Comparison of ENCODE assay signal across 17 cellular contexts in the genomic region with DNA sequence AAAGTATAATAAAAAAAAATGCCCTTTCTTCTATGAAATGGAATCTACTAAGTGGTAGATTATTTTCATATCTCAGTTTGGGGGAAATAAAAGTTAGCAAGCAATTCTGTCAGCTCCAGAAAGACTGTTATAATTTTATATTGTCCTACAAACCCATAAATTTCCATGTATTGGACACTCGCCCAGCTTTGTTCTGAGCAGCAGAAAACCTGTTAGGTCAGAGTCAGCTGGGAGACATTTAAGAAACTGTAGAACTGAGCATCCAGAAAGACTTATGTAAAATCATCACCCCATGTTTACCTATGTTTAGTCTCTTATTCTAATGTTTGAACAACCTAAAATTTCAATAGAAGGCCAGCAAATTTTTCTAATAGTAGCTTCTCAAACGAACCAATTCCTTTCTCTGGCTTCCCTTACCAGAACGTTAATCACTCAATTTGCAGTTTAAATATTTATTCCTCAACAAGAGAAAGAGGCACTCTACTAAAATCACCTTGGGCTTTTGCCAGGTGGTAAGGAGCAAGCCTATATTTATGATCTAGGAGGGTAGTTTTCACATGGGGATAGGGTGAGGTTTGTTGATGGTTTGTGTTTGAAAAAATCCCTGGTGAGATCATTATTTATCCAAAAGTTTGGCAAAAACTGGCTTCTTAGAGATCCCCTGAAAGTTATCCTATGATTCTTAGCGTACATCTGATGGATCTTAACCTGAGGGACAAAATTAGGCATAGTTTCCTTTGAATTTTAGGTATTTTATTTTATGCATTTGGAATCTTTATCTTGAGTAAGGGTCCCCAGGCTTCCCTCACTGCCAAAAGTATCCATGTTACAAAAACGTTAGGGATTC. TPM values are rescaled to one million over a fixed set of nuclear protein-coding genes. Genes with fewer than 3 reads are reported as not detected.
DNase-seq lines count a peak whose midpoint lies in the region; ATAC-seq, FAIRE-seq and TF ChIP-seq lines count a peak whose summit lies in the region.
"Had no signal": no experiment of that assay in that cellular context is flagged by ENCODE, and none has a peak within 500 bp of the region (broad histone marks: within the 10 kb centered on the region; RNA-seq: fewer than 3 reads in every experiment).

No MANE protein-coding gene starts in this region.

- no TSS peak for BruUV-seq in IMR-90 (replicated peaks; lab: Mats Ljungman, UMichigan)

- CTCF ChIA-PET in IMR-90 (lab: Yijun Ruan, JAX), result interaction anchor here (0.8 kb wide), 1 partner anchor 11 kb away, joined by 3 read pairs; no protein-coding TSS in a partner anchor

- no peaks in the 10 kb centered on the region for H3K27me3 ChIP-seq in IMR-90 (ENCODE audit: control insufficient read depth, insufficient read depth, low read length)
- no peaks in the 10 kb centered on the region for H3K27me3 ChIP-seq in skeletal muscle tissue (ENCODE audit: control insufficient read depth in 3 of 3, insufficient read depth in 3 of 3, low read length in 3 of 3)
- H3K27me3 ChIP-seq in osteoblast (ENCODE audit: insufficient read depth, low read length), result no peaks in the 10 kb centered on the region
- H3K27me3 ChIP-seq: BLaER1 had no signal

- H3K4me2 ChIP-seq in IMR-90 (ENCODE audit: low read depth, low read length) (no peak overlapping the region), osteoblast (ENCODE audit: insufficient read depth, low read length) (no peak overlapping the region)
- H3K4me2 ChIP-seq: BLaER1, SK-N-SH had no signal

- dilution Hi-C loops in IMR-90 (cut with HindIII; ENCODE audit: low sequenced_read_pairs, unreplicated experiment), result no loop called here

- TF ChIP-seq CTCF in IMR-90 (conservative IDR thresholded peaks at IDR 0.05; ENCODE audit: low read depth, low read length), result no peak
- no peak for TF ChIP-seq CTCF in osteoblast (IDR thresholded peaks at IDR 0.05; ENCODE audit: extremely low read depth, low read depth, low read length)

- no peak overlapping the region for H3K4me3 ChIP-seq in IMR-90 (ENCODE audit: insufficient read depth, low read depth, low read length)
- no peak overlapping the region for H3K4me3 ChIP-seq in skeletal muscle tissue (ENCODE audit: low read length in 3 of 3)
- no peak overlapping the region for H3K4me3 ChIP-seq in osteoblast (ENCODE audit: insufficient read depth, low read length)
- H3K4me3 ChIP-seq: BLaER1, HAP-1, K562 had no signal

- TF ChIP-seq POLR2A in IMR-90 (IDR thresholded peaks at IDR 0.05; ENCODE audit: low read depth, low read length), result no peak

- H4K91ac ChIP-seq in IMR-90 (ENCODE audit: insufficient read depth, low read depth, low read length), result peak overlapping the region; percentile 13; the same call in 1 of the 2 replicates

- peaks cover 66% of the 10 kb centered on the region for H3K79me2 ChIP-seq in osteoblast (ENCODE audit: insufficient read depth, low read length)

- peak overlapping the region in 1 of 2 experiments; percentile 83; a peak in 1 of 4 replicates for H4K8ac ChIP-seq in IMR-90 (ENCODE audit: low read depth in 2 of 2, low read length in 2 of 2)

- no peak overlapping the region for H2AK9ac ChIP-seq in IMR-90 (replicated peaks; ENCODE audit: low read depth, low read length, poor library complexity)

- peak; percentile 14 for FAIRE-seq in colon (lab: Jason Lieb, UNC)
- FAIRE-seq: K562, TTC549 had no signal

- peak overlapping the region; percentile 76 for H2BK120ac ChIP-seq in IMR-90 (ENCODE audit: low read depth, low read length)

- H2BK20ac ChIP-seq in IMR-90 (ENCODE audit: low read depth, low read length), result no peak overlapping the region

- H3K9ac ChIP-seq in IMR-90 (ENCODE audit: low read depth, low read length), result no peak overlapping the region
- no peak overlapping the region for H3K9ac ChIP-seq in skeletal muscle tissue (ENCODE audit: low read depth in 1 of 3, low read length in 3 of 3)
- H3K9ac ChIP-seq: BLaER1, SK-N-SH had no signal

- H2AK5ac ChIP-seq in IMR-90 (ENCODE audit: low read depth, low read length), result peak overlapping the region; percentile 86; the same call in 1 of the 2 replicates

- H3K36me3 ChIP-seq in IMR-90 (ENCODE audit: control insufficient read depth, insufficient read depth, low read length) (peaks cover 37% of the 10 kb centered on the region), skeletal muscle tissue (ENCODE audit: control insufficient read depth in 3 of 3, insufficient read depth in 3 of 3, low read length in 3 of 3) (peaks cover 18 to 28% (median 28%) of the 10 kb centered on the region in 3 donors), osteoblast (ENCODE audit: insufficient read depth, low read length) (peaks cover 32% of the 10 kb centered on the region)

- intact Hi-C loops in IMR-90 (cut with micrococcal nuclease), result no loop called here

- TF ChIP-seq RAD21 in IMR-90 (IDR thresholded peaks at IDR 0.05; ENCODE audit: low read length), result no peak

- no peak overlapping the region for H3K56ac ChIP-seq in IMR-90 (ENCODE audit: extremely low read depth, insufficient read depth, low read length)

- POLR2A ChIA-PET in IMR-90 (lab: Charles Lee; ENCODE audit: unreplicated experiment), result interaction anchor here (0.6 kb wide), 1 partner anchor 985 kb away, joined by 3 read pairs; no protein-coding TSS in a partner anchor

- peaks cover 35% of the 10 kb centered on the region for H3K4me1 ChIP-seq in IMR-90 (ENCODE audit: control insufficient read depth, insufficient read depth, low read length)
- peaks cover 29 to 42% (median 39%) of the 10 kb centered on the region in 3 donors for H3K4me1 ChIP-seq in skeletal muscle tissue (ENCODE audit: control insufficient read depth in 3 of 3, insufficient read depth in 3 of 3, low read length in 3 of 3)
- H3K4me1 ChIP-seq in osteoblast (ENCODE audit: insufficient read depth, low read length), result peaks cover 12% of the 10 kb centered on the region
- H3K4me1 ChIP-seq: HAP-1 had no signal

- H4K5ac ChIP-seq in IMR-90 (ENCODE audit: low read depth, low read length), result peak overlapping the region; percentile 60; the same call in 1 of the 2 replicates

- H3K79me1 ChIP-seq in IMR-90 (ENCODE audit: low read depth in 1 of 2, low read length in 2 of 2), result peaks cover 47 to 77% of the 10 kb centered on the region in 2 experiments

- H4K20me1 ChIP-seq in IMR-90 (ENCODE audit: insufficient read depth, low read length), result peaks cover 11% of the 10 kb centered on the region
- H4K20me1 ChIP-seq in osteoblast (ENCODE audit: insufficient read depth, low read length), result peaks cover 15% of the 10 kb centered on the region

- ATAC-seq in IMR-90 (ENCODE audit: low read depth), result peak; percentile 8; the same call in 1 of the 2 replicates
- ATAC-seq: K562 had no signal

- peak overlapping the region; percentile 83; the same call in 1 of the 2 replicates for H3K14ac ChIP-seq in IMR-90 (replicated peaks; ENCODE audit: low read depth, low read length)

- H3K18ac ChIP-seq in IMR-90 (ENCODE audit: low read depth, low read length), result peak overlapping the region; percentile 82

- in situ Hi-C loops in IMR-90 (cut with MboI; ENCODE audit: low sequenced_read_pairs), result no loop called here

- H3K23ac ChIP-seq in IMR-90 (ENCODE audit: low read depth, low read length), result peak overlapping the region; percentile 18; the same call in 1 of the 2 replicates

- H3K4ac ChIP-seq in IMR-90 (ENCODE audit: low read depth, low read length), result peak overlapping the region; percentile 78

- WGBS in IMR-90 (ENCODE audit: extremely low coverage in 2 of 2, insufficient read length in 1 of 2), 2 experiments, result 0% methylated on average over 1 of the region's 5 CpGs; no CpG with 5 or more reads in 1 of the 2 experiments

- peak overlapping the region; percentile 6 for H2BK5ac ChIP-seq in IMR-90 (ENCODE audit: low read depth, low read length, poor library complexity, severe bottlenecking)

- H3K9me1 ChIP-seq in IMR-90 (ENCODE audit: insufficient read depth, low read length), result peaks cover 49% of the 10 kb centered on the region

- H2AFZ ChIP-seq in IMR-90 (replicated peaks; ENCODE audit: low read length, poor library complexity), result no peak overlapping the region
- no peak overlapping the region for H2AFZ ChIP-seq in osteoblast (ENCODE audit: low read length)

- H3K9me3 ChIP-seq in IMR-90 (ENCODE audit: control insufficient read depth, insufficient read depth, low read length) (no peaks in the 10 kb centered on the region), skeletal muscle tissue (ENCODE audit: control insufficient read depth in 3 of 3, low read length in 3 of 3) (no peaks in the 10 kb centered on the region), osteoblast (ENCODE audit: low read depth, low read length) (no peaks in the 10 kb centered on the region)
- H3K9me3 ChIP-seq: BLaER1, HAP-1, SK-N-SH had no signal

- H2BK15ac ChIP-seq in IMR-90 (ENCODE audit: low read depth, low read length), result peak overlapping the region; percentile 20; the same call in 1 of the 3 replicates

- no peak for DNase-seq in IMR-90
- DNase-seq in NCI-H2029 treated with DMSO at 0.1 percent for 48 hours (lab: John Stamatoyannopoulos, UW), result peak; percentile 83
- no peak for DNase-seq in iPS-NIHi7 (ENCODE audit: extremely low spot score)
- DNase-seq in NOMO-1 treated with DMSO at 0.1 percent for 48 hours (lab: John Stamatoyannopoulos, UW; ENCODE audit: unreplicated experiment), result no peak
- no peak for DNase-seq in osteoblast (ENCODE audit: insufficient read length, low spot score, missing footprints)
- DNase-seq: activated CD4-positive, alpha-beta T cell treated with anti-CD3 and anti-CD28 coated beads, Interleukin-2, amount 50 U/mL, for 48 hours; amniotic stem cell; OCI-M1; SK-N-SH; stimulated activated naive CD4-positive, alpha-beta T cell treated with Interleukin-2 at 50 U/mL for 16 hours had no signal

- H3K27ac ChIP-seq in IMR-90 (ENCODE audit: insufficient read depth, low read length) (peak overlapping the region; percentile 5; the same call in 1 of the 2 replicates), skeletal muscle tissue (ENCODE audit: low read depth, low read length) (peak overlapping the region; percentile 61), osteoblast (ENCODE audit: low read depth, low read length) (no peak overlapping the region)
- H3K27ac ChIP-seq: BLaER1, epithelial cell of prostate had no signal

TF ChIP-seq in IMR-90, 13 proteins besides CTCF, POLR2A, EP300 and RAD21 (continues in another document):
- no peak for TF ChIP-seq RCOR1 (IDR thresholded peaks at IDR 0.05; ENCODE audit: insufficient replicate concordance, low read length)
- TF ChIP-seq, protein P1, sequence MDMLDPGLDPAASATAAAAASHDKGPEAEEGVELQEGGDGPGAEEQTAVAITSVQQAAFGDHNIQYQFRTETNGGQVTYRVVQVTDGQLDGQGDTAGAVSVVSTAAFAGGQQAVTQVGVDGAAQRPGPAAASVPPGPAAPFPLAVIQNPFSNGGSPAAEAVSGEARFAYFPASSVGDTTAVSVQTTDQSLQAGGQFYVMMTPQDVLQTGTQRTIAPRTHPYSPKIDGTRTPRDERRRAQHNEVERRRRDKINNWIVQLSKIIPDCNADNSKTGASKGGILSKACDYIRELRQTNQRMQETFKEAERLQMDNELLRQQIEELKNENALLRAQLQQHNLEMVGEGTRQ (IDR thresholded peaks at IDR 0.05; ENCODE audit: low read depth, low read length), result no peak
- TF ChIP-seq RFX5 (IDR thresholded peaks at IDR 0.05; ENCODE audit: low read depth, low read length), result no peak

RNA-seq across cellular contexts. Expression of gene MACROH2A1, which starts 34.4 kb away (rescaled TPM):
- 126 and 141 TPM in 2 replicates for total RNA-seq in IMR-90 (2012; rRNA removed)
- 122 and 132 TPM in 2 replicates for polyA plus RNA-seq in IMR-90 (2012; rRNA removed)
- 111 and 126 TPM in 2 replicates for polyA plus RNA-seq in IMR-90 (2012; cell fraction: cytosol; rRNA removed)
- 211 and 389 TPM in 2 replicates for polyA plus RNA-seq in IMR-90 (2012; cell fraction: nucleus; rRNA removed; ENCODE audit: low replicate concordance)
- 86.1 TPM for total RNA-seq in skeletal muscle tissue
- total RNA-seq in osteoblast, result 150 and 162 TPM in 2 replicates
